In genomic region chr17:8079291-8080207, GRCh38 we compare ENCODE assay signal across 1 cellular context.
TF ChIP-seq lines count a peak whose summit lies in the region.

No MANE protein-coding gene starts in this region.

TF ChIP-seq in WTC11, 78 proteins besides CTCF, POLR2A, EP300 and RAD21 (continued from another document and continues in another):
- TF ChIP-seq E2F4 (CRISPR knock-in tag; IDR thresholded peaks at IDR 0.05; ENCODE audit: borderline replicate concordance, low read depth): no peak
- peak; percentile 21; the same call in 1 of the 2 replicates for TF ChIP-seq ZNF232 (CRISPR knock-in tag; IDR thresholded peaks at IDR 0.05)
- TF ChIP-seq MXD4 (CRISPR knock-in tag; IDR thresholded peaks at IDR 0.05; ENCODE audit: borderline replicate concordance): no peak
- no peak for TF ChIP-seq JUN (CRISPR knock-in tag; IDR thresholded peaks at IDR 0.05)
- 0 out of 2 replicates have a peak, but pooled peaks have one; percentile 50 for TF ChIP-seq TEAD1 (CRISPR knock-in tag; IDR thresholded peaks at IDR 0.05)
- TF ChIP-seq HMGA2 (CRISPR knock-in tag; IDR thresholded peaks at IDR 0.05): no peak
- TF ChIP-seq TCF7 (CRISPR knock-in tag; IDR thresholded peaks at IDR 0.05; ENCODE audit: low read depth): 0 out of 2 replicates have a peak, but pooled peaks have one; percentile 74
- no peak for TF ChIP-seq TEAD4 (CRISPR knock-in tag; IDR thresholded peaks at IDR 0.05)
- TF ChIP-seq ZNF138 (CRISPR knock-in tag; conservative IDR thresholded peaks at IDR 0.05): 0 out of 2 replicates have a peak, but pooled peaks have one; percentile 49
- no peak for TF ChIP-seq ZNF263 (CRISPR knock-in tag; IDR thresholded peaks at IDR 0.05; ENCODE audit: low read depth)
- TF ChIP-seq JAZF1 (CRISPR knock-in tag; IDR thresholded peaks at IDR 0.05): no peak
- peak; percentile 52; the same call in 1 of the 2 replicates for TF ChIP-seq CBFB (CRISPR knock-in tag; IDR thresholded peaks at IDR 0.05; ENCODE audit: low read depth)
- no peak for TF ChIP-seq GTF2I (CRISPR knock-in tag; conservative IDR thresholded peaks at IDR 0.05)
- TF ChIP-seq FOXK1 (CRISPR knock-in tag; IDR thresholded peaks at IDR 0.05): peak; percentile 65; the same call in 1 of the 2 replicates
- peak; percentile 71 for TF ChIP-seq MAX (CRISPR knock-in tag; IDR thresholded peaks at IDR 0.05)
- TF ChIP-seq, protein P1, sequence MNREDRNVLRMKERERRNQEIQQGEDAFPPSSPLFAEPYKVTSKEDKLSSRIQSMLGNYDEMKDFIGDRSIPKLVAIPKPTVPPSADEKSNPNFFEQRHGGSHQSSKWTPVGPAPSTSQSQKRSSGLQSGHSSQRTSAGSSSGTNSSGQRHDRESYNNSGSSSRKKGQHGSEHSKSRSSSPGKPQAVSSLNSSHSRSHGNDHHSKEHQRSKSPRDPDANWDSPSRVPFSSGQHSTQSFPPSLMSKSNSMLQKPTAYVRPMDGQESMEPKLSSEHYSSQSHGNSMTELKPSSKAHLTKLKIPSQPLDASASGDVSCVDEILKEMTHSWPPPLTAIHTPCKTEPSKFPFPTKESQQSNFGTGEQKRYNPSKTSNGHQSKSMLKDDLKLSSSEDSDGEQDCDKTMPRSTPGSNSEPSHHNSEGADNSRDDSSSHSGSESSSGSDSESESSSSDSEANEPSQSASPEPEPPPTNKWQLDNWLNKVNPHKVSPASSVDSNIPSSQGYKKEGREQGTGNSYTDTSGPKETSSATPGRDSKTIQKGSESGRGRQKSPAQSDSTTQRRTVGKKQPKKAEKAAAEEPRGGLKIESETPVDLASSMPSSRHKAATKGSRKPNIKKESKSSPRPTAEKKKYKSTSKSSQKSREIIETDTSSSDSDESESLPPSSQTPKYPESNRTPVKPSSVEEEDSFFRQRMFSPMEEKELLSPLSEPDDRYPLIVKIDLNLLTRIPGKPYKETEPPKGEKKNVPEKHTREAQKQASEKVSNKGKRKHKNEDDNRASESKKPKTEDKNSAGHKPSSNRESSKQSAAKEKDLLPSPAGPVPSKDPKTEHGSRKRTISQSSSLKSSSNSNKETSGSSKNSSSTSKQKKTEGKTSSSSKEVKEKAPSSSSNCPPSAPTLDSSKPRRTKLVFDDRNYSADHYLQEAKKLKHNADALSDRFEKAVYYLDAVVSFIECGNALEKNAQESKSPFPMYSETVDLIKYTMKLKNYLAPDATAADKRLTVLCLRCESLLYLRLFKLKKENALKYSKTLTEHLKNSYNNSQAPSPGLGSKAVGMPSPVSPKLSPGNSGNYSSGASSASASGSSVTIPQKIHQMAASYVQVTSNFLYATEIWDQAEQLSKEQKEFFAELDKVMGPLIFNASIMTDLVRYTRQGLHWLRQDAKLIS (CRISPR knock-in tag; IDR thresholded peaks at IDR 0.05; ENCODE audit: borderline replicate concordance): 0 out of 2 replicates have a peak, but pooled peaks have one; percentile 25
- TF ChIP-seq, protein P2, sequence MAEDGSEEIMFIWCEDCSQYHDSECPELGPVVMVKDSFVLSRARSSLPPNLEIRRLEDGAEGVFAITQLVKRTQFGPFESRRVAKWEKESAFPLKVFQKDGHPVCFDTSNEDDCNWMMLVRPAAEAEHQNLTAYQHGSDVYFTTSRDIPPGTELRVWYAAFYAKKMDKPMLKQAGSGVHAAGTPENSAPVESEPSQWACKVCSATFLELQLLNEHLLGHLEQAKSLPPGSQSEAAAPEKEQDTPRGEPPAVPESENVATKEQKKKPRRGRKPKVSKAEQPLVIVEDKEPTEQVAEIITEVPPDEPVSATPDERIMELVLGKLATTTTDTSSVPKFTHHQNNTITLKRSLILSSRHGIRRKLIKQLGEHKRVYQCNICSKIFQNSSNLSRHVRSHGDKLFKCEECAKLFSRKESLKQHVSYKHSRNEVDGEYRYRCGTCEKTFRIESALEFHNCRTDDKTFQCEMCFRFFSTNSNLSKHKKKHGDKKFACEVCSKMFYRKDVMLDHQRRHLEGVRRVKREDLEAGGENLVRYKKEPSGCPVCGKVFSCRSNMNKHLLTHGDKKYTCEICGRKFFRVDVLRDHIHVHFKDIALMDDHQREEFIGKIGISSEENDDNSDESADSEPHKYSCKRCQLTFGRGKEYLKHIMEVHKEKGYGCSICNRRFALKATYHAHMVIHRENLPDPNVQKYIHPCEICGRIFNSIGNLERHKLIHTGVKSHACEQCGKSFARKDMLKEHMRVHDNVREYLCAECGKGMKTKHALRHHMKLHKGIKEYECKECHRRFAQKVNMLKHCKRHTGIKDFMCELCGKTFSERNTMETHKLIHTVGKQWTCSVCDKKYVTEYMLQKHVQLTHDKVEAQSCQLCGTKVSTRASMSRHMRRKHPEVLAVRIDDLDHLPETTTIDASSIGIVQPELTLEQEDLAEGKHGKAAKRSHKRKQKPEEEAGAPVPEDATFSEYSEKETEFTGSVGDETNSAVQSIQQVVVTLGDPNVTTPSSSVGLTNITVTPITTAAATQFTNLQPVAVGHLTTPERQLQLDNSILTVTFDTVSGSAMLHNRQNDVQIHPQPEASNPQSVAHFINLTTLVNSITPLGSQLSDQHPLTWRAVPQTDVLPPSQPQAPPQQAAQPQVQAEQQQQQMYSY (CRISPR knock-in tag; IDR thresholded peaks at IDR 0.05): peak; percentile 5; the same call in 1 of the 2 replicates
- peak; percentile 72 for TF ChIP-seq SP1 (CRISPR knock-in tag; conservative IDR thresholded peaks at IDR 0.05)
- TF ChIP-seq ERG (CRISPR knock-in tag; IDR thresholded peaks at IDR 0.05): no peak
- no peak for TF ChIP-seq GABPB1 (CRISPR knock-in tag; IDR thresholded peaks at IDR 0.05)
- TF ChIP-seq EMX1 (CRISPR knock-in tag; IDR thresholded peaks at IDR 0.05): no peak
- no peak for TF ChIP-seq AR (CRISPR knock-in tag; IDR thresholded peaks at IDR 0.05)
- TF ChIP-seq MYBL2 (CRISPR knock-in tag; IDR thresholded peaks at IDR 0.05): 0 out of 2 replicates have a peak, but pooled peaks have one; percentile 54
- TF ChIP-seq ZNF219 (CRISPR knock-in tag; IDR thresholded peaks at IDR 0.05; ENCODE audit: borderline replicate concordance): no peak
- TF ChIP-seq, protein P3, sequence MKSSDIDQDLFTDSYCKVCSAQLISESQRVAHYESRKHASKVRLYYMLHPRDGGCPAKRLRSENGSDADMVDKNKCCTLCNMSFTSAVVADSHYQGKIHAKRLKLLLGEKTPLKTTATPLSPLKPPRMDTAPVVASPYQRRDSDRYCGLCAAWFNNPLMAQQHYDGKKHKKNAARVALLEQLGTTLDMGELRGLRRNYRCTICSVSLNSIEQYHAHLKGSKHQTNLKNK (CRISPR knock-in tag; IDR thresholded peaks at IDR 0.05): no peak
- TF ChIP-seq ZNF396 (CRISPR knock-in tag; IDR thresholded peaks at IDR 0.05; ENCODE audit: borderline replicate concordance): no peak
- TF ChIP-seq ZNF512 (CRISPR knock-in tag; IDR thresholded peaks at IDR 0.05; ENCODE audit: borderline replicate concordance): no peak
- no peak for TF ChIP-seq ZNF671 (CRISPR knock-in tag; IDR thresholded peaks at IDR 0.05)
- no peak for TF ChIP-seq NFE2L1 (CRISPR knock-in tag; IDR thresholded peaks at IDR 0.05)
- TF ChIP-seq ETV6 (CRISPR knock-in tag; IDR thresholded peaks at IDR 0.05): 0 out of 2 replicates have a peak, but pooled peaks have one; percentile 62
- no peak for TF ChIP-seq SMAD3 (CRISPR knock-in tag; IDR thresholded peaks at IDR 0.05; ENCODE audit: borderline replicate concordance)
- TF ChIP-seq ELF4 (CRISPR knock-in tag; IDR thresholded peaks at IDR 0.05; ENCODE audit: low read depth): no peak
- no peak for TF ChIP-seq NFATC4 (CRISPR knock-in tag; IDR thresholded peaks at IDR 0.05)
- no peak for TF ChIP-seq RELA (CRISPR knock-in tag; IDR thresholded peaks at IDR 0.05; ENCODE audit: borderline replicate concordance)
- TF ChIP-seq E2F5 (CRISPR knock-in tag; IDR thresholded peaks at IDR 0.05): peak; percentile 21; the same call in 1 of the 2 replicates
- TF ChIP-seq ATF6 (CRISPR knock-in tag; IDR thresholded peaks at IDR 0.05): no peak
- peak; percentile 20; the same call in 1 of the 2 replicates for TF ChIP-seq FOXP1 (CRISPR knock-in tag; IDR thresholded peaks at IDR 0.05; ENCODE audit: borderline replicate concordance)
- 0 out of 2 replicates have a peak, but pooled peaks have one; percentile 49 for TF ChIP-seq TP53 (CRISPR knock-in tag; IDR thresholded peaks at IDR 0.05)
- TF ChIP-seq USF1 (CRISPR knock-in tag; IDR thresholded peaks at IDR 0.05): 0 out of 2 replicates have a peak, but pooled peaks have one; percentile 31
- no peak for TF ChIP-seq FOXJ3 (CRISPR knock-in tag; IDR thresholded peaks at IDR 0.05; ENCODE audit: borderline replicate concordance)
- no peak for TF ChIP-seq GRHL2 (CRISPR knock-in tag; IDR thresholded peaks at IDR 0.05; ENCODE audit: insufficient replicate concordance, severe bottlenecking)
